ENCODE assay signal across 17 cellular contexts in genomic region chr2:10260130-10260529, GRCh38. TPM values are rescaled to one million over a fixed set of nuclear protein-coding genes. Genes with fewer than 3 reads are reported as not detected.
DNase-seq lines count a peak whose midpoint lies in the region; ATAC-seq and TF ChIP-seq lines count a peak whose summit lies in the region.
"Had no signal": no experiment of that assay in that cellular context is flagged by ENCODE, and none has a peak within 500 bp of the region (broad histone marks: within the 10 kb centered on the region; RNA-seq: fewer than 3 reads in every experiment).

No MANE protein-coding gene starts in this region.

- no peak overlapping the region for H2AK5ac ChIP-seq in mesenchymal stem cell (ENCODE audit: low read length, severe bottlenecking)

- H3K4ac ChIP-seq in mesenchymal stem cell (ENCODE audit: low read depth in 1 of 2, low read length in 2 of 2), result no peak overlapping the region

- H3K18ac ChIP-seq in mesenchymal stem cell (ENCODE audit: low read depth in 1 of 2, low read length in 2 of 2), result no peak overlapping the region

- no peak overlapping the region for H2AFZ ChIP-seq in mesenchymal stem cell (ENCODE audit: low read depth, low read length)

- H3K23ac ChIP-seq in mesenchymal stem cell (ENCODE audit: low read length in 2 of 2), result no peak overlapping the region

- no peaks in the 10 kb centered on the region for H3K4me1 Mint-ChIP-seq in MCF 10A (ENCODE audit: insufficient read depth, unreplicated experiment)
- H3K4me1 Mint-ChIP-seq in CD4-positive, alpha-beta T cell (ENCODE audit: low read depth), result no peaks in the 10 kb centered on the region
- H3K4me1 Mint-ChIP-seq: activated CD4-positive, alpha-beta memory T cell treated with anti-CD3 and anti-CD28 coated beads, Interleukin-2, amount 10 ng/mL, durations not matched to agents 7 days and 5 days; IgD-negative memory B cell; stimulated activated memory B cell treated with anti-CD40 and anti-IgM and Interleukin-4, amounts not matched to agents 10 μg/mL and 1 μg/mL and 100 μg/mL, for 72 hours had no signal

- no peaks in the 10 kb centered on the region for H3K27me3 ChIP-seq in breast epithelium
- H3K27me3 ChIP-seq in sigmoid colon, result no peaks in the 10 kb centered on the region
- H3K27me3 ChIP-seq in CD4-positive, alpha-beta T cell (ENCODE audit: control insufficient read depth, insufficient read depth, low read length), result no peaks in the 10 kb centered on the region
- H3K27me3 ChIP-seq in mesenchymal stem cell (ENCODE audit: control insufficient read depth in 1 of 2, insufficient read depth in 1 of 2, low read length in 2 of 2), result peaks cover 3 to 68% of the 10 kb centered on the region in 2 experiments

- TF ChIP-seq CTCF in MCF 10A (IDR thresholded peaks at IDR 0.05; ENCODE audit: unreplicated experiment) (peak; percentile 18), breast epithelium (IDR thresholded peaks at IDR 0.05) (no peak), foreskin fibroblast (IDR thresholded peaks at IDR 0.05; ENCODE audit: low read depth, low read length) (peak; percentile 4), sigmoid colon (IDR thresholded peaks at IDR 0.05) (no peak)
- TF ChIP-seq CTCF in CD4-positive, alpha-beta T cell (IDR thresholded peaks at IDR 0.05), result no peak

- no peak overlapping the region for H2BK15ac ChIP-seq in mesenchymal stem cell (ENCODE audit: low read depth, poor library complexity, severe bottlenecking)

- DNase-seq in MCF 10A (ENCODE audit: unreplicated experiment) (peak; percentile 91), breast epithelium (ENCODE audit: low spot score in 2 of 2) (no peak), NCI-H69 (lab: John Stamatoyannopoulos, UW) (peak; percentile 89), foreskin fibroblast (peak in 1 of 2 donors; percentile 8), sigmoid colon (peak; percentile 39), mesenchymal stem cell (no peak)
- DNase-seq in stimulated activated naive CD4-positive, alpha-beta T cell treated with Interleukin-2 at 50 U/mL for 16 hours (lab: John Stamatoyannopoulos, UW), result no peak
- DNase-seq in CD4-positive, alpha-beta T cell, result no peak
- DNase-seq: activated CD4-positive, alpha-beta memory T cell treated with anti-CD3 and anti-CD28 coated beads, Interleukin-2, amount 10 ng/mL, durations not matched to agents 7 days and 5 days; midbrain; NCI-H1092 treated with DMSO at 0.1 percent for 48 hours; NCI-H446; nucleus accumbens had no signal

- no peak overlapping the region for H3K27ac Mint-ChIP-seq in MCF 10A (ENCODE audit: low read depth, unreplicated experiment)
- no peak overlapping the region for H3K27ac Mint-ChIP-seq in CD4-positive, alpha-beta T cell
- H3K27ac Mint-ChIP-seq: activated CD4-positive, alpha-beta memory T cell treated with anti-CD3 and anti-CD28 coated beads, Interleukin-2, amount 10 ng/mL, durations not matched to agents 7 days and 5 days; CD8-positive, alpha-beta T cell; stimulated activated memory B cell treated with anti-CD40 and anti-IgM and Interleukin-4, amounts not matched to agents 10 μg/mL and 1 μg/mL and 100 μg/mL, for 72 hours had no signal

- no peak for TF ChIP-seq EP300 in sigmoid colon (IDR thresholded peaks at IDR 0.05)

- H2BK12ac ChIP-seq in mesenchymal stem cell (ENCODE audit: low read length in 2 of 2), result no peak overlapping the region

- H3K4me2 ChIP-seq in mesenchymal stem cell (ENCODE audit: low read length, poor library complexity, severe bottlenecking), result no peak overlapping the region

- POLR2A ChIA-PET in MCF 10A (lab: Yijun Ruan, JAX), result interaction anchor here (1.0 to 1.3 kb wide), 2 partner anchors 9 to 146 kb away, joined by 3 read pairs; no protein-coding TSS in a partner anchor
- POLR2A ChIA-PET in CD4-positive, alpha-beta T cell (lab: Charles Lee), result no interaction called here

- WGBS in sigmoid colon, 2 donors, result 14 to 66% methylated on average over 12 of the region's 12 CpGs
- 75% methylated on average over 10 of the region's 12 CpGs for WGBS in mesenchymal stem cell

- no peak for TF ChIP-seq POLR2A in breast epithelium (IDR thresholded peaks at IDR 0.05)
- no peak for TF ChIP-seq POLR2A in sigmoid colon (IDR thresholded peaks at IDR 0.05)

- H3K14ac ChIP-seq in mesenchymal stem cell (ENCODE audit: low read length in 2 of 2), result no peak overlapping the region

- no peaks in the 10 kb centered on the region for H3K36me3 Mint-ChIP-seq in MCF 10A (ENCODE audit: insufficient read depth, unreplicated experiment)
- H3K36me3 Mint-ChIP-seq in CD4-positive, alpha-beta T cell (ENCODE audit: low read depth), result no peaks in the 10 kb centered on the region
- H3K36me3 Mint-ChIP-seq: CD8-positive, alpha-beta T cell; IgD-negative memory B cell; stimulated activated memory B cell treated with anti-CD40 and anti-IgM and Interleukin-4, amounts not matched to agents 10 μg/mL and 1 μg/mL and 100 μg/mL, for 72 hours had no signal

- H3K9me3 ChIP-seq in breast epithelium (no peaks in the 10 kb centered on the region), sigmoid colon (no peaks in the 10 kb centered on the region), mesenchymal stem cell (ENCODE audit: control insufficient read depth, low read length) (no peaks in the 10 kb centered on the region)
- H3K9me3 ChIP-seq in CD4-positive, alpha-beta T cell (ENCODE audit: control insufficient read depth, low read length), result no peaks in the 10 kb centered on the region

- H3K36me3 ChIP-seq in breast epithelium, result no peaks in the 10 kb centered on the region
- H3K36me3 ChIP-seq in sigmoid colon, result no peaks in the 10 kb centered on the region
- no peaks in the 10 kb centered on the region for H3K36me3 ChIP-seq in mesenchymal stem cell (ENCODE audit: control insufficient read depth in 1 of 2, insufficient read depth in 2 of 2, low read depth in 1 of 2, low read length in 2 of 2)

- no peaks in the 10 kb centered on the region for H3K4me1 ChIP-seq in breast epithelium
- no peaks in the 10 kb centered on the region for H3K4me1 ChIP-seq in sigmoid colon
- peaks cover 1% of the 10 kb centered on the region for H3K4me1 ChIP-seq in mesenchymal stem cell (ENCODE audit: control insufficient read depth, insufficient read depth, low read depth, low read length)

- no peaks in the 10 kb centered on the region for H3K27me3 Mint-ChIP-seq in MCF 10A (ENCODE audit: insufficient read depth, unreplicated experiment)
- H3K27me3 Mint-ChIP-seq in CD4-positive, alpha-beta T cell, result no peaks in the 10 kb centered on the region
- H3K27me3 Mint-ChIP-seq: IgD-negative memory B cell had no signal

- H3K27ac ChIP-seq in breast epithelium, result no peak overlapping the region
- H3K27ac ChIP-seq in sigmoid colon, result no peak overlapping the region
- no peak overlapping the region for H3K27ac ChIP-seq in CD4-positive, alpha-beta T cell (ENCODE audit: low read depth, low read length)
- H3K27ac ChIP-seq in mesenchymal stem cell (ENCODE audit: low read length, poor library complexity, severe bottlenecking), result no peak overlapping the region

- BruUV-seq in MCF 10A (replicated peaks; lab: Mats Ljungman, UMichigan), result no TSS peak

- H3K9me3 Mint-ChIP-seq in MCF 10A (ENCODE audit: unreplicated experiment), result no peaks in the 10 kb centered on the region
- no peaks in the 10 kb centered on the region for H3K9me3 Mint-ChIP-seq in CD4-positive, alpha-beta T cell
- H3K9me3 Mint-ChIP-seq: activated CD4-positive, alpha-beta memory T cell treated with anti-CD3 and anti-CD28 coated beads, Interleukin-2, amount 10 ng/mL, durations not matched to agents 7 days and 5 days; CD8-positive, alpha-beta T cell; IgD-negative memory B cell; stimulated activated memory B cell treated with anti-CD40 and anti-IgM and Interleukin-4, amounts not matched to agents 10 μg/mL and 1 μg/mL and 100 μg/mL, for 72 hours had no signal

- H4K91ac ChIP-seq in mesenchymal stem cell (ENCODE audit: low read length), result no peak overlapping the region

- no peak overlapping the region for H3K9ac ChIP-seq in mesenchymal stem cell (ENCODE audit: low read length)

- no peak overlapping the region for H2BK120ac ChIP-seq in mesenchymal stem cell (ENCODE audit: low read depth, low read length)

- no peak overlapping the region for H3K4me3 Mint-ChIP-seq in MCF 10A (ENCODE audit: unreplicated experiment)
- H3K4me3 Mint-ChIP-seq in CD4-positive, alpha-beta T cell, result no peak overlapping the region
- H3K4me3 Mint-ChIP-seq: activated CD4-positive, alpha-beta memory T cell treated with anti-CD3 and anti-CD28 coated beads, Interleukin-2, amount 10 ng/mL, durations not matched to agents 7 days and 5 days; CD8-positive, alpha-beta T cell; IgD-negative memory B cell; stimulated activated memory B cell treated with anti-CD40 and anti-IgM and Interleukin-4, amounts not matched to agents 10 μg/mL and 1 μg/mL and 100 μg/mL, for 72 hours had no signal

- intact Hi-C loops in MCF 10A (cut with micrococcal nuclease), result loop anchor here (2.0 kb wide), 1 partner anchor 135 kb away; no protein-coding TSS in a partner anchor
- intact Hi-C loops in breast epithelium (cut with DNase I; ENCODE audit: low total_unique reads), result no loop called here
- intact Hi-C loops in sigmoid colon (cut with DNase I), result no loop called here
- intact Hi-C loops in CD4-positive, alpha-beta T cell (cut with DNase I, micrococcal nuclease), result no loop called here

- no peak overlapping the region for H2BK5ac ChIP-seq in mesenchymal stem cell (ENCODE audit: low read depth, low read length, poor library complexity, severe bottlenecking)

- H3K4me3 ChIP-seq in breast epithelium, result no peak overlapping the region
- H3K4me3 ChIP-seq in foreskin fibroblast (ENCODE audit: low read depth in 1 of 2, low read length in 2 of 2), result no peak overlapping the region
- no peak overlapping the region for H3K4me3 ChIP-seq in sigmoid colon
- H3K4me3 ChIP-seq in mesenchymal stem cell (ENCODE audit: insufficient read depth in 1 of 2, low read depth in 1 of 2, low read length in 2 of 2), result no peak overlapping the region
- H3K4me3 ChIP-seq: GM12878 had no signal

- H3K79me1 ChIP-seq in mesenchymal stem cell (replicated peaks; ENCODE audit: low read length, poor library complexity, severe bottlenecking), result no peaks in the 10 kb centered on the region

- ATAC-seq in CD4-positive, alpha-beta T cell (ENCODE audit: poor library complexity), result no peak
- ATAC-seq: CD8-positive, alpha-beta T cell; GM12878; stimulated activated memory B cell treated with anti-CD40 and anti-IgM and Interleukin-4, amounts not matched to agents 10 μg/mL and 1 μg/mL and 100 μg/mL, for 72 hours had no signal

- CTCF ChIA-PET in MCF 10A (lab: Yijun Ruan, JAX), result interaction anchor here (0.7 to 2.0 kb wide), 4 partner anchors 59 to 175 kb away, joined by 3 to 6 read pairs (median 4); no protein-coding TSS in a partner anchor
- CTCF ChIA-PET in CD4-positive, alpha-beta T cell (lab: Charles Lee), result no interaction called here

- no peak overlapping the region for H4K8ac ChIP-seq in mesenchymal stem cell (ENCODE audit: low read length)

RNA-seq across cellular contexts. Expression of gene HPCAL1, which starts 42.6 kb away (rescaled TPM):
- 136 and 144 TPM in 2 replicates for total RNA-seq in MCF 10A (2022)
- 10 to 100 TPM; 38.6 to 41.9 (median 41.6) TPM for total RNA-seq in breast epithelium
- total RNA-seq in sigmoid colon, result 10 to 100 TPM; 27.7 to 46.0 (median 34.2) TPM
- 100 to 1,000 TPM in 2 of 3 donors, 10 to 100 TPM in 1; 67.9 to 115 (median 110) TPM for polyA plus RNA-seq in sigmoid colon
- 10 to 100 TPM; 24.9 to 27.9 TPM for total RNA-seq in CD4-positive, alpha-beta T cell
- polyA plus RNA-seq in mesenchymal stem cell (2013, experiment 1 of 2), result 35.6 TPM
- polyA plus RNA-seq in mesenchymal stem cell (2013, experiment 2 of 2), result 36.5 TPM

Comparison
In these comparisons a context has a peak if more than half of its experiments do, and no peak if none do; other contexts are left out.
1. DNase-seq: peak in MCF 10A (single experiment), NCI-H69 (single experiment) and sigmoid colon (single experiment); none in breast epithelium (0 of 2), stimulated activated naive CD4-positive, alpha-beta T cell treated with Interleukin-2 at 50 U/mL for 16 hours (single experiment), CD4-positive, alpha-beta T cell (0 of 10) and mesenchymal stem cell (single experiment).
2. CTCF ChIP-seq: peak in MCF 10A (single experiment) and foreskin fibroblast (single experiment); none in breast epithelium (0 of 3), sigmoid colon (0 of 4) and CD4-positive, alpha-beta T cell (single experiment).